In the genomic region with DNA sequence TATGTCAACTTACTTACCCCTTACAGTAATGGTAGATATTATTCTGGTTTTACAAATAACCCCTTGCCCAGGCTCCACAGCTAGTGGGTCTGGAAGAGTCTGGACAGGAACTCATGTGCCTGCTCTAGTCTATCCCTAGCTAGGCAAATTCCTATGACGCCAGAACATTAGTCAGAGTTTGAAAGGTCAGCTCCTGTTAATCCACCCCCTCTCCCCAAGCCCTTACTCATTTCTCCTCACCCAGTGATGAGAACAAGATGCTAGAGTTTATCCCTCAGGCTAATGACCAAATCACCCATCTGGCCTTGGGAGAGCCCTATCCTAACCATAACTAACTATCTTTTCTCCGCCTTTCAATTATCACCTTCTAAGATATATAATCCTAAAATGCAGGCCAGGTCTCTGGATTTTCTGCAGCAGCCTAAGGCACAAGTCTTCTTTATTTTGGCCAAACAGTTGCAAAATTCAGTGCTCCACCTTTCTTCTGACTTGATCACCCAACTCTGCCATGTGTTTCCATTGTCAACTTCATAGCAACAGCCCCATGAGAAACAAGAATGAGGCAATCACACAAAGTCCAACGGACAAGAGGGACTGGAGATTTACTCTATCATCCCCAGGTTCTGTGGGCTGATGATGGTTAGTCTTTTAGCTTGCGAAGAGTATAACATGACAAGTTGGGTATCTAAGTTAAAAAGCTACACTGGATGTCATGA, we compare ENCODE assay signal across 14 cellular contexts.
DNase-seq lines count a peak whose midpoint lies in the region; FAIRE-seq and TF ChIP-seq lines count a peak whose summit lies in the region.
"Had no signal": no experiment of that assay in that cellular context is flagged by ENCODE, and none has a peak within 500 bp of the region (broad histone marks: within the 10 kb centered on the region; RNA-seq: fewer than 3 reads in every experiment).

No MANE protein-coding gene starts in this region.

- no peak overlapping the region for H3K4me3 ChIP-seq in epithelial cell of proximal tubule (ENCODE audit: low read depth, low read length)
- H3K4me3 ChIP-seq in neural progenitor cell, result no peak overlapping the region
- H3K4me3 ChIP-seq: left ventricle myocardium inferior, pancreas, thoracic aorta had no signal

- intact Hi-C loops in Calu3 (cut with micrococcal nuclease; ENCODE audit: unreplicated experiment), result no loop called here

- no peaks in the 10 kb centered on the region for H3K27me3 ChIP-seq in neural progenitor cell
- H3K27me3 ChIP-seq: pancreas had no signal

- H3K36me3 Mint-ChIP-seq in Calu3 (ENCODE audit: insufficient read depth, unreplicated experiment) (peaks cover 7% of the 10 kb centered on the region), neural progenitor cell (peaks cover 18% of the 10 kb centered on the region)

- CTCF ChIA-PET in Calu3 (lab: Charles Lee), result no interaction called here

- peak; percentile 69 for FAIRE-seq in RCC 7860 (lab: Jason Lieb, UNC)
- FAIRE-seq: pancreas had no signal

- H3K4me1 Mint-ChIP-seq in Calu3 (ENCODE audit: low read depth, unreplicated experiment) (peaks cover 7% of the 10 kb centered on the region), neural progenitor cell (no peaks in the 10 kb centered on the region)
- H3K4me1 Mint-ChIP-seq: activated CD4-positive, alpha-beta memory T cell treated with anti-CD3 and anti-CD28 coated beads, Interleukin-2, amount 10 ng/mL, durations not matched to agents 7 days and 5 days had no signal

- no peaks in the 10 kb centered on the region for H3K4me1 ChIP-seq in neural progenitor cell
- H3K4me1 ChIP-seq: left ventricle myocardium inferior, pancreas had no signal

- H3K4me3 Mint-ChIP-seq in Calu3 (ENCODE audit: low read depth, unreplicated experiment) (no peak overlapping the region), neural progenitor cell (no peak overlapping the region)
- H3K4me3 Mint-ChIP-seq: activated CD4-positive, alpha-beta memory T cell treated with anti-CD3 and anti-CD28 coated beads, Interleukin-2, amount 10 ng/mL, durations not matched to agents 7 days and 5 days; activated naive CD4-positive, alpha-beta T cell treated with anti-CD3 and anti-CD28 coated beads for 36 hours; T-helper 1 cell treated with Interleukin-12 subunit alpha and Interleukin-12 subunit beta and Interleukin-4 antibody, amounts not matched to agents 30 μg/mL and 1 μg/mL, for 36 hours had no signal

- TF ChIP-seq CTCF in Calu3 (IDR thresholded peaks at IDR 0.05; ENCODE audit: unreplicated experiment) (no peak), epithelial cell of proximal tubule (conservative IDR thresholded peaks at IDR 0.05; ENCODE audit: low read depth, low read length) (no peak), neural progenitor cell (IDR thresholded peaks at IDR 0.05) (no peak)

- no peaks in the 10 kb centered on the region for H3K79me2 ChIP-seq in neural progenitor cell (ENCODE audit: low read depth)

- H2AFZ ChIP-seq in neural progenitor cell (replicated peaks), result no peak overlapping the region

- DNase-seq in Calu3, result peak; percentile 4
- DNase-seq in RCC 7860 (ENCODE audit: low spot score), result peak; percentile 67
- DNase-seq in epithelial cell of proximal tubule (ENCODE audit: low read depth), result peak; percentile 84
- DNase-seq in neural progenitor cell (ENCODE audit: low spot score), result peak; percentile 7
- no peak for DNase-seq in stimulated activated CD4-positive, alpha-beta T cell treated with anti-CD3 and anti-CD28 coated beads, Interleukin-2, amount 100 ng/mL, for 24 hours
- no peak for DNase-seq in effector CD8-positive, alpha-beta T cell (lab: John Stamatoyannopoulos, UW)
- DNase-seq in SKM-1 (lab: John Stamatoyannopoulos, UW; ENCODE audit: unreplicated experiment), result no peak
- DNase-seq in SHP77 treated with DMSO at 0.1 percent for 48 hours (lab: John Stamatoyannopoulos, UW), result no peak
- DNase-seq: activated CD4-positive, alpha-beta memory T cell treated with anti-CD3 and anti-CD28 coated beads, Interleukin-2, amount 10 ng/mL, durations not matched to agents 7 days and 5 days; activated naive CD4-positive, alpha-beta T cell treated with anti-CD3 and anti-CD28 coated beads for 36 hours; left ventricle myocardium inferior; pancreas had no signal

- no peaks in the 10 kb centered on the region for H3F3A ChIP-seq in neural progenitor cell (ENCODE audit: low read depth)

- no peak overlapping the region for H3K9ac ChIP-seq in neural progenitor cell

- no peaks in the 10 kb centered on the region for H3K9me3 ChIP-seq in neural progenitor cell (ENCODE audit: low read depth)
- H3K9me3 ChIP-seq: left ventricle myocardium inferior, pancreas, thoracic aorta had no signal

- H3K9me3 Mint-ChIP-seq in Calu3 (ENCODE audit: low read depth, unreplicated experiment) (peaks cover 2% of the 10 kb centered on the region), neural progenitor cell (no peaks in the 10 kb centered on the region)
- H3K9me3 Mint-ChIP-seq: T-helper 1 cell treated with Interleukin-12 subunit alpha and Interleukin-12 subunit beta and Interleukin-4 antibody, amounts not matched to agents 30 μg/mL and 1 μg/mL, for 36 hours had no signal

- no peaks in the 10 kb centered on the region for H3K27me3 Mint-ChIP-seq in Calu3 (ENCODE audit: unreplicated experiment)
- no peaks in the 10 kb centered on the region for H3K27me3 Mint-ChIP-seq in neural progenitor cell (ENCODE audit: insufficient read depth, low read depth)
- H3K27me3 Mint-ChIP-seq: activated CD4-positive, alpha-beta memory T cell treated with anti-CD3 and anti-CD28 coated beads, Interleukin-2, amount 10 ng/mL, durations not matched to agents 7 days and 5 days had no signal

- H3K27ac Mint-ChIP-seq in Calu3 (ENCODE audit: unreplicated experiment) (no peak overlapping the region), neural progenitor cell (no peak overlapping the region)
- H3K27ac Mint-ChIP-seq: activated CD4-positive, alpha-beta memory T cell treated with anti-CD3 and anti-CD28 coated beads, Interleukin-2, amount 10 ng/mL, durations not matched to agents 7 days and 5 days; activated naive CD4-positive, alpha-beta T cell treated with anti-CD3 and anti-CD28 coated beads for 36 hours; T-helper 1 cell treated with Interleukin-12 subunit alpha and Interleukin-12 subunit beta and Interleukin-4 antibody, amounts not matched to agents 30 μg/mL and 1 μg/mL, for 36 hours had no signal

- no peak overlapping the region for H3K4me2 ChIP-seq in neural progenitor cell

- H3K27ac ChIP-seq in neural progenitor cell, result no peak overlapping the region
- H3K27ac ChIP-seq: left ventricle myocardium inferior, pancreas, thoracic aorta had no signal

- H3K36me3 ChIP-seq in neural progenitor cell, result no peaks in the 10 kb centered on the region
- H3K36me3 ChIP-seq: pancreas had no signal

- no peaks in the 10 kb centered on the region for H4K20me1 ChIP-seq in neural progenitor cell (ENCODE audit: low read depth)

- no TSS peak for BruUV-seq in Calu3 (replicated peaks; lab: Mats Ljungman, UMichigan)

Comparison
In these comparisons a context has a peak if more than half of its experiments do, and no peak if none do; other contexts are left out.
1. DNase-seq: peak in Calu3 (single experiment), RCC 7860 (single experiment), epithelial cell of proximal tubule (single experiment) and neural progenitor cell (single experiment); none in stimulated activated CD4-positive, alpha-beta T cell treated with anti-CD3 and anti-CD28 coated beads, Interleukin-2, amount 100 ng/mL, for 24 hours (0 of 2), effector CD8-positive, alpha-beta T cell (single experiment), SKM-1 (single experiment) and SHP77 treated with DMSO at 0.1 percent for 48 hours (single experiment).